In genomic region chr15:39920510-39921273, GRCh38 we compare ENCODE assay signal across 8 cellular contexts. TPM values are rescaled to one million over a fixed set of nuclear protein-coding genes. Genes with fewer than 3 reads are reported as not detected.
DNase-seq lines count a peak whose midpoint lies in the region; ATAC-seq, FAIRE-seq and TF ChIP-seq lines count a peak whose summit lies in the region.

No MANE protein-coding gene starts in this region.

- H3K27me3 Mint-ChIP-seq in GM23338 (ENCODE audit: insufficient read depth, low read depth, poor library complexity) (peaks cover 10% of the 10 kb centered on the region), T-cell (peaks cover 17 to 18% of the 10 kb centered on the region in 2 donors)

- H3K27ac ChIP-seq in GM23338 (ENCODE audit: low read depth) (peak overlapping the region; percentile 70), psoas muscle (peak overlapping the region; percentile 69)

- H3K9me3 Mint-ChIP-seq in GM23338: no peaks in the 10 kb centered on the region; the same call in none of the 3 replicates
- peaks cover 0 to 5% (median 0%) of the 10 kb centered on the region in 3 donors for H3K9me3 Mint-ChIP-seq in T-cell

- H3K4me1 Mint-ChIP-seq in GM23338: peaks cover 44% of the 10 kb centered on the region
- H3K4me1 Mint-ChIP-seq in T-cell: peaks cover 8 to 14% (median 11%) of the 10 kb centered on the region in 3 donors

- intact Hi-C loops in left ventricle myocardium superior (cut with micrococcal nuclease): no loop called here
- intact Hi-C loops in psoas muscle (cut with DNase I): loop anchor here in 1 of 2 donors (10.0 kb wide), 1 partner anchor 136 kb away; the partner anchor contains the start of gene FSIP1

- H3K27ac Mint-ChIP-seq in GM23338: peak overlapping the region; percentile 86
- H3K27ac Mint-ChIP-seq in T-cell: peak overlapping the region; percentile 59 to 75

- POLR2A ChIA-PET in T-cell (lab: Charles Lee): interaction anchor here in 1 of 2 donors (0.6 kb wide), 1 partner anchor 51 kb away, joined by 3 read pairs; no protein-coding TSS in a partner anchor

- no peak overlapping the region for H2AFZ ChIP-seq in GM23338

- peak; percentile 12 to 27; a peak in 2 of 4 replicates for TF ChIP-seq CTCF in GM23338 (conservative IDR thresholded peaks at IDR 0.05; ENCODE audit: low read depth in 2 of 2)
- TF ChIP-seq CTCF in psoas muscle (IDR thresholded peaks at IDR 0.05): no peak

- no peaks in the 10 kb centered on the region for H3K9me3 ChIP-seq in psoas muscle

- H3K4me3 Mint-ChIP-seq in GM23338: peak overlapping the region; percentile 87
- H3K4me3 Mint-ChIP-seq in T-cell: peak overlapping the region; percentile 79 to 87 (median 86)

- H3K36me3 ChIP-seq in GM23338 (ENCODE audit: insufficient read depth) (peaks cover 6% of the 10 kb centered on the region; the same call in 1 of the 2 replicates), psoas muscle (ENCODE audit: insufficient read depth in 1 of 2, low read depth in 1 of 2) (no peaks in the 10 kb centered on the region)

- DNase-seq in GM03348 (ENCODE audit: low spot score): peak; percentile 94
- peak; percentile 82 for DNase-seq in GM23338 (ENCODE audit: low spot score)
- DNase-seq in LHCN-M2 (ENCODE audit: low read depth): peak; percentile 79
- DNase-seq in T-cell: peak; percentile 36 to 81 (median 66)
- peak; percentile 61 for DNase-seq in amniotic stem cell (lab: John Stamatoyannopoulos, UW)
- peak; percentile 90 for DNase-seq in left ventricle myocardium superior
- peak; percentile 83 to 87 for DNase-seq in psoas muscle
- DNase-seq in urothelium cell line (ENCODE audit: low spot score): peak; percentile 92

- ATAC-seq in GM23338 (peak; percentile 77), T-cell (replicated peaks in 1 of 4) (peak; percentile 92 to 95 (median 93)), left ventricle myocardium superior (peak; percentile 98), psoas muscle (peak; percentile 95 to 97 (median 96))

- H3K27me3 ChIP-seq in GM23338 (ENCODE audit: insufficient read depth) (no peaks in the 10 kb centered on the region), psoas muscle (ENCODE audit: insufficient read depth in 3 of 3, low read length in 2 of 3) (peaks cover 0 to 38% (median 11%) of the 10 kb centered on the region in 3 donors)

- H3K79me2 ChIP-seq in GM23338 (replicated peaks; ENCODE audit: insufficient read depth): peaks cover 50% of the 10 kb centered on the region

- CTCF ChIA-PET in T-cell (lab: Charles Lee): no interaction called here

- H3K9me2 ChIP-seq in GM23338 (ENCODE audit: insufficient read depth): no peaks in the 10 kb centered on the region

- peak overlapping the region; percentile 75 for H3K4me2 ChIP-seq in GM23338

- peak; percentile 62 for FAIRE-seq in urothelium cell line (lab: Jason Lieb, UNC)

- H3K36me3 Mint-ChIP-seq in GM23338 (ENCODE audit: low read depth): peaks cover 36% of the 10 kb centered on the region
- H3K36me3 Mint-ChIP-seq in T-cell: no peaks in the 10 kb centered on the region

- no peaks in the 10 kb centered on the region for H3F3A ChIP-seq in GM23338 (replicated peaks; ENCODE audit: low read depth)

- 0 to 2% (median 1%) methylated on average over 53 to 70 of the region's 70 CpGs for WGBS in psoas muscle, 3 donors

- peaks cover 10% of the 10 kb centered on the region; the same call in 1 of the 2 replicates for H4K20me1 ChIP-seq in GM23338 (replicated peaks; ENCODE audit: insufficient read depth)

- peak overlapping the region; percentile 71 for H3K4me3 ChIP-seq in GM23338
- peak overlapping the region; percentile 76 for H3K4me3 ChIP-seq in psoas muscle

- H3K4me1 ChIP-seq in GM23338 (ENCODE audit: insufficient read depth) (peaks cover 33% of the 10 kb centered on the region), psoas muscle (no peaks in the 10 kb centered on the region)

TF ChIP-seq in GM23338, 12 proteins besides CTCF, POLR2A, EP300 and RAD21 (continues in another document):
- TF ChIP-seq EZH2 (IDR thresholded peaks at IDR 0.05; ENCODE audit: low read depth, unreplicated experiment) (no peak), STAT1 (IDR thresholded peaks at IDR 0.05; ENCODE audit: unreplicated experiment) (no peak), REST (IDR thresholded peaks at IDR 0.05; ENCODE audit: unreplicated experiment) (no peak)

RNA-seq across cellular contexts. Expression of gene GPR176, which starts 0.6 kb away (rescaled TPM):
- 226 and 248 TPM in 2 replicates for total RNA-seq in GM23338 (2014; rRNA removed; shearing (Covaris generic))
- polyA plus RNA-seq in GM23338 (2016; fragmentation: Nextera tagmentation; extraction: Ambion mirVana) (60.0 and 62.9 TPM in 2 replicates), psoas muscle (under 1 TPM; 0.30 to 0.90 (median 0.64) TPM)
- total RNA-seq in LHCN-M2 (2014; rRNA removed) (51.9 and 53.3 TPM in 2 replicates), T-cell (under 1 TPM in 2 of 5 donors, not detected in 3; 0.15 to 0.30 TPM), left ventricle myocardium superior (1.5 TPM), psoas muscle (1 to 10 TPM in 2 of 4 donors, under 1 TPM in 2; 0.36 to 1.3 (median 0.92) TPM)
- polyA plus RNA-seq in LHCN-M2 (2012): 88.2 TPM

RNA-seq across cellular contexts. Expression of gene EIF2AK4, which starts 13.2 kb away (rescaled TPM):
- 149 and 164 TPM in 2 replicates for total RNA-seq in GM23338 (2014; rRNA removed; shearing (Covaris generic))
- polyA plus RNA-seq in GM23338 (2016; fragmentation: Nextera tagmentation; extraction: Ambion mirVana) (456 and 490 TPM in 2 replicates), psoas muscle (10 to 100 TPM; 18.1 to 26.5 (median 24.2) TPM)
- total RNA-seq in LHCN-M2 (2014; rRNA removed) (83.7 and 94.0 TPM in 2 replicates), T-cell (10 to 100 TPM; 12.1 to 17.3 (median 14.5) TPM), left ventricle myocardium superior (20.5 TPM), psoas muscle (10 to 100 TPM; 15.8 to 26.9 (median 18.4) TPM)
- polyA plus RNA-seq in LHCN-M2 (2012): 43.4 TPM

Comparison
In these comparisons a context has a peak if more than half of its experiments do, and no peak if none do; other contexts are left out.
1. Peak in every context shown above with its lines: DNase-seq, ATAC-seq, H3K4me3 ChIP-seq and H3K27ac ChIP-seq.
2. RNA of gene GPR176, which starts 0.6 kb away (total RNA-seq): 226 to 248 TPM in GM23338 and 51.9 to 53.3 TPM in LHCN-M2; 1.5 TPM in left ventricle myocardium superior (single experiment), 0.36 to 1.3 TPM in psoas muscle and 0.15 to 0.30 TPM in T-cell; every median in the first group is over 10 times any median in the second.